18 cellular contexts compared by ENCODE assay signal in the genomic region with DNA sequence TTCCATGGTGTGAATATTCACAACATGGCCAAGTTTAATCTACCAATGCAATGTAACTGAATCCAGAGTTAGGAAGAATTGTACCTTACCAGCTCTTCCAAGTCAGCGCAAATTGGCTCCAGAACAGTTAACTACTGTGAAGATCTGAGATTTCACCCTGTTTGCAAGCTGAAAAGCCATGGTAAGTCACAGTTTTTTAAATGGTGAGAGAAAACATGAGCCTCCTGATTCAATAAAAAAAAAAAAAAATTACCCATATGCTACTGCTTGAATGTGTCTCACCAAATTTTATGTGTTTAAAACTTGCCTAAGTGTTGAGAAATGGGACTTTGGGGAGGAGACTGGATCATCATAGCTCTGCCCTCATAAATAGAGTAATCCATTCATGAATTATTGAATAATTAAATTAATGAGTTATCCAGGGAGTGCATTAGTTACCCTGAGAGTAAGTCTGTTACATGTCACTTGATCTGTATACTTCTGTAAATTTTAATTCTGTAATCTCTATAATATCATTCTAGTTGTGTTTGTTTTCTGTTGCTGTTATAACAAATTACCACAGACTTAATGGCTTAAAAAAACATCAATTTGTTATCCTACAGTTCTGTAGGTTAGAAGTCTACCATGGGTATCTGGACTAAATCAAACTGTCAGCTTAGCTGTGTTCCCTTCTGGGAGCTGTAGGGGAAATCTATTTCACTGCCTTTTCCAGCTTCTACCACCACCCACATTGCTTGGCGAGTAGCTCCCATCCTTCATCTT.
DNase-seq lines count a peak whose midpoint lies in the region; ATAC-seq and TF ChIP-seq lines count a peak whose summit lies in the region.
"Had no signal": no experiment of that assay in that cellular context is flagged by ENCODE, and none has a peak within 500 bp of the region (broad histone marks: within the 10 kb centered on the region; RNA-seq: fewer than 3 reads in every experiment).

No MANE protein-coding gene starts in this region.

- H3K9me3 ChIP-seq in HCT116 (ENCODE audit: control insufficient read depth in 1 of 2, insufficient read depth in 1 of 2, low read depth in 1 of 2, low read length in 2 of 2), result no peaks in the 10 kb centered on the region
- H3K9me3 ChIP-seq in effector memory CD4-positive, alpha-beta T cell (ENCODE audit: control insufficient read depth, low read length), result no peaks in the 10 kb centered on the region
- no peaks in the 10 kb centered on the region for H3K9me3 ChIP-seq in SJCRH30 (replicated peaks)
- H3K9me3 ChIP-seq in PC-3 (ENCODE audit: low read length), result no peaks in the 10 kb centered on the region
- H3K9me3 ChIP-seq: A549 had no signal

- DNase-seq in HCT116 (ENCODE audit: low read depth, low spot score), result no peak
- peak; percentile 61 for DNase-seq in left kidney (ENCODE audit: low read depth, low spot score)
- DNase-seq in effector memory CD4-positive, alpha-beta T cell, result no peak
- no peak for DNase-seq in SJCRH30
- no peak for DNase-seq in PC-3
- DNase-seq: 8988T, ACHN, AML-193, C1 segment of cervical spinal cord, Calu3, COR-L47, DND-41, GM23248, H7, HCEC 1CT had no signal

- H3K27me3 ChIP-seq in HCT116 (ENCODE audit: insufficient read depth, low read length), result no peaks in the 10 kb centered on the region
- H3K27me3 ChIP-seq in effector memory CD4-positive, alpha-beta T cell (replicated peaks; ENCODE audit: control insufficient read depth, insufficient read depth, low read length, poor library complexity, severe bottlenecking), result no peaks in the 10 kb centered on the region
- H3K27me3 ChIP-seq in SJCRH30, result no peaks in the 10 kb centered on the region
- H3K27me3 ChIP-seq in PC-3 (ENCODE audit: low read length), result no peaks in the 10 kb centered on the region

- H3F3A ChIP-seq in PC-3 (ENCODE audit: low read length, unreplicated experiment), result no peaks in the 10 kb centered on the region

- intact Hi-C loops in HCT116 (cut with micrococcal nuclease), result no loop called here
- intact Hi-C loops in PC-3 (cut with micrococcal nuclease), result no loop called here

- CTCF ChIA-PET in HCT116 (lab: Charles Lee) (no interaction called here), PC-3 (lab: Charles Lee) (no interaction called here)

- H3K36me3 ChIP-seq in HCT116 (ENCODE audit: control insufficient read depth in 1 of 2, insufficient read depth in 2 of 2, low read length in 2 of 2) (no peaks in the 10 kb centered on the region), SJCRH30 (no peaks in the 10 kb centered on the region), PC-3 (ENCODE audit: low read depth, low read length) (no peaks in the 10 kb centered on the region)
- no peaks in the 10 kb centered on the region for H3K36me3 ChIP-seq in effector memory CD4-positive, alpha-beta T cell (ENCODE audit: control insufficient read depth, insufficient read depth, low read length)

- H3K9ac ChIP-seq in HCT116 (ENCODE audit: low read length) (no peak overlapping the region), PC-3 (ENCODE audit: low read length) (no peak overlapping the region)
- H3K9ac ChIP-seq: GM23248 had no signal

- no peak for TF ChIP-seq POLR2A in HCT116 (IDR thresholded peaks at IDR 0.05; ENCODE audit: borderline replicate concordance, extremely low read depth, insufficient read depth, insufficient read length)

- H3K4me2 ChIP-seq in HCT116 (ENCODE audit: low read length), result no peak overlapping the region
- H3K4me2 ChIP-seq in PC-3 (ENCODE audit: low read length), result no peak overlapping the region
- H3K4me2 ChIP-seq: A549 had no signal

- H3K79me2 ChIP-seq in HCT116 (ENCODE audit: insufficient read depth, low read length) (no peaks in the 10 kb centered on the region), PC-3 (ENCODE audit: low read length) (no peaks in the 10 kb centered on the region)

- peak overlapping the region; percentile 54 for H2AFZ ChIP-seq in HCT116 (ENCODE audit: low read depth, low read length, poor library complexity, severe bottlenecking)
- no peak overlapping the region for H2AFZ ChIP-seq in PC-3 (ENCODE audit: low read length)
- H2AFZ ChIP-seq: GM23248 had no signal

- ATAC-seq in HCT116 (no peak), SK-N-SH treated with all-trans-retinoic acid at 6 μM for 48 hours (peak; percentile 63; the same call in 2 of the 3 replicates), PC-3 (no peak), GM21737 (IDR thresholded peaks at IDR 0.05; ENCODE audit: unreplicated experiment) (no peak)
- ATAC-seq: A549 had no signal

- RAD21 ChIA-PET in HCT116 (lab: Charles Lee; ENCODE audit: low non-redundant PET in 1 of 2, low total read pairs in 2 of 2, uncharacterized antibody in 2 of 2, unreplicated experiment in 2 of 2), result no interaction called here

- H3K4me3 ChIP-seq in HCT116 (replicated peaks in 1 of 2; ENCODE audit: low read depth in 1 of 2, low read length in 2 of 2) (no peak overlapping the region), SJCRH30 (no peak overlapping the region), PC-3 (ENCODE audit: low read length) (no peak overlapping the region)
- H3K4me3 ChIP-seq in effector memory CD4-positive, alpha-beta T cell (ENCODE audit: insufficient read depth, low read depth, low read length, poor library complexity, severe bottlenecking), result no peak overlapping the region
- H3K4me3 ChIP-seq: A549, GM23248 had no signal

- POLR2A ChIA-PET in HCT116 (lab: Charles Lee) (no interaction called here), PC-3 (lab: Charles Lee; ENCODE audit: unreplicated experiment) (no interaction called here)

- no peaks in the 10 kb centered on the region for H3K4me1 ChIP-seq in HCT116 (ENCODE audit: control insufficient read depth in 1 of 2, insufficient read depth in 2 of 2, low read length in 2 of 2)
- no peaks in the 10 kb centered on the region for H3K4me1 ChIP-seq in effector memory CD4-positive, alpha-beta T cell (ENCODE audit: control insufficient read depth, insufficient read depth, low read length, poor library complexity, severe bottlenecking)
- no peaks in the 10 kb centered on the region for H3K4me1 ChIP-seq in SJCRH30
- H3K4me1 ChIP-seq in PC-3 (ENCODE audit: insufficient read depth, low read length), result no peaks in the 10 kb centered on the region
- H3K4me1 ChIP-seq: A549 had no signal

- H3K9me2 ChIP-seq in HCT116 (ENCODE audit: insufficient read depth) (no peaks in the 10 kb centered on the region), PC-3 (replicated peaks; ENCODE audit: low read length) (no peaks in the 10 kb centered on the region)

- no peak for TF ChIP-seq CTCF in HCT116 (IDR thresholded peaks at IDR 0.05 in 2 of 3, conservative IDR thresholded peaks at IDR 0.05 in 1 of 3; ENCODE audit: borderline replicate concordance in 1 of 3, insufficient read depth in 1 of 3, low read depth in 2 of 3, low read length in 2 of 3)
- no peak for TF ChIP-seq CTCF in PC-3 (conservative IDR thresholded peaks at IDR 0.05; ENCODE audit: low read depth, low read length)

- no TSS peak for BruUV-seq in HCT116 (replicated peaks; lab: Mats Ljungman, UMichigan)
- BruUV-seq in PC-3 (replicated peaks; lab: Mats Ljungman, UMichigan), result no TSS peak

- H3K27ac ChIP-seq in HCT116 (ENCODE audit: low read depth, low read length), result no peak overlapping the region
- H3K27ac ChIP-seq in effector memory CD4-positive, alpha-beta T cell (ENCODE audit: insufficient read depth, low read length, poor library complexity, severe bottlenecking), result no peak overlapping the region
- no peak overlapping the region for H3K27ac ChIP-seq in SJCRH30
- no peak overlapping the region for H3K27ac ChIP-seq in PC-3 (ENCODE audit: low read length)
- H3K27ac ChIP-seq: A549, GM23248 had no signal

- H4K20me1 ChIP-seq in HCT116 (ENCODE audit: insufficient read depth), result no peaks in the 10 kb centered on the region
- no peaks in the 10 kb centered on the region for H4K20me1 ChIP-seq in PC-3 (ENCODE audit: low read length)

- no peak for TF ChIP-seq RAD21 in HCT116 (IDR thresholded peaks at IDR 0.05; ENCODE audit: low read depth)

TF ChIP-seq in HCT116, 20 proteins besides CTCF, POLR2A, EP300 and RAD21 (continues in another document):
- TF ChIP-seq ZNF274 (IDR thresholded peaks at IDR 0.05; ENCODE audit: low read depth, low read length) (no peak), FOSL1 (IDR thresholded peaks at IDR 0.05; ENCODE audit: low read depth) (no peak)
- TF ChIP-seq, protein P1, sequence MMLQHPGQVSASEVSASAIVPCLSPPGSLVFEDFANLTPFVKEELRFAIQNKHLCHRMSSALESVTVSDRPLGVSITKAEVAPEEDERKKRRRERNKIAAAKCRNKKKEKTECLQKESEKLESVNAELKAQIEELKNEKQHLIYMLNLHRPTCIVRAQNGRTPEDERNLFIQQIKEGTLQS (IDR thresholded peaks at IDR 0.05), result no peak

TF ChIP-seq in SK-N-SH treated with all-trans-retinoic acid at 6 μM for 48 hours, 23 proteins besides CTCF, POLR2A, EP300 and RAD21 (continues in another document):
- TF ChIP-seq ZNF70 (CRISPR knock-in tag; IDR thresholded peaks at IDR 0.05), result no peak
- no peak for TF ChIP-seq CSDC2 (CRISPR knock-in tag; IDR thresholded peaks at IDR 0.05)
- TF ChIP-seq GLIS3 (CRISPR knock-in tag; IDR thresholded peaks at IDR 0.05), result no peak
- TF ChIP-seq, protein P2, sequence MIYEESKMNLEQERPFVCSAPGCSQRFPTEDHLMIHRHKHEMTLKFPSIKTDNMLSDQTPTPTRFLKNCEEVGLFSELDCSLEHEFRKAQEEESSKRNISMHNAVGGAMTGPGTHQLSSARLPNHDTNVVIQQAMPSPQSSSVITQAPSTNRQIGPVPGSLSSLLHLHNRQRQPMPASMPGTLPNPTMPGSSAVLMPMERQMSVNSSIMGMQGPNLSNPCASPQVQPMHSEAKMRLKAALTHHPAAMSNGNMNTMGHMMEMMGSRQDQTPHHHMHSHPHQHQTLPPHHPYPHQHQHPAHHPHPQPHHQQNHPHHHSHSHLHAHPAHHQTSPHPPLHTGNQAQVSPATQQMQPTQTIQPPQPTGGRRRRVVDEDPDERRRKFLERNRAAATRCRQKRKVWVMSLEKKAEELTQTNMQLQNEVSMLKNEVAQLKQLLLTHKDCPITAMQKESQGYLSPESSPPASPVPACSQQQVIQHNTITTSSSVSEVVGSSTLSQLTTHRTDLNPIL (CRISPR knock-in tag; IDR thresholded peaks at IDR 0.05; ENCODE audit: low read depth), result no peak
- no peak for TF ChIP-seq ZFP30 (CRISPR knock-in tag; IDR thresholded peaks at IDR 0.05)
- peak; percentile 92 for TF ChIP-seq ZNF8 (CRISPR knock-in tag; IDR thresholded peaks at IDR 0.05)
- peak; percentile 46; the same call in 1 of the 2 replicates for TF ChIP-seq TOX (CRISPR knock-in tag; IDR thresholded peaks at IDR 0.05; ENCODE audit: borderline replicate concordance)
